ENCODE assay signal across 13 cellular contexts in genomic region chr14:81423504-81423903, GRCh38. TPM values are rescaled to one million over a fixed set of nuclear protein-coding genes. Genes with fewer than 3 reads are reported as not detected.
DNase-seq lines count a peak whose midpoint lies in the region; ATAC-seq and TF ChIP-seq lines count a peak whose summit lies in the region.
"Had no signal": no experiment of that assay in that cellular context is flagged by ENCODE, and none has a peak within 500 bp of the region (broad histone marks: within the 10 kb centered on the region; RNA-seq: fewer than 3 reads in every experiment).

No MANE protein-coding gene starts in this region.

- peaks cover 20 to 22% of the 10 kb centered on the region in 2 donors for H3K27me3 Mint-ChIP-seq in stimulated activated naive B cell treated with anti-CD40 and anti-IgM and Interleukin-4, amounts not matched to agents 10 μg/mL and 1 μg/mL and 100 μg/mL, for 72 hours

- peaks cover 0 to 3% of the 10 kb centered on the region in 2 donors for H3K36me3 ChIP-seq in lung (ENCODE audit: control insufficient read depth in 2 of 2, insufficient read depth in 2 of 2, low read length in 2 of 2)
- H3K36me3 ChIP-seq: neural progenitor cell had no signal

- H3K36me3 Mint-ChIP-seq in stimulated activated naive B cell treated with anti-CD40 and anti-IgM and Interleukin-4, amounts not matched to agents 10 μg/mL and 1 μg/mL and 100 μg/mL, for 72 hours: no peaks in the 10 kb centered on the region

- peaks cover 0 to 4% of the 10 kb centered on the region in 2 donors for H3K9me3 Mint-ChIP-seq in stimulated activated naive B cell treated with anti-CD40 and anti-IgM and Interleukin-4, amounts not matched to agents 10 μg/mL and 1 μg/mL and 100 μg/mL, for 72 hours
- H3K9me3 Mint-ChIP-seq: activated CD8-positive, alpha-beta T cell treated with anti-CD3 and anti-CD28 coated beads for 36 hours had no signal

- H3K27me3 ChIP-seq in lung (ENCODE audit: control insufficient read depth, insufficient read depth): no peaks in the 10 kb centered on the region
- H3K27me3 ChIP-seq: neural progenitor cell had no signal

- H3K4me1 Mint-ChIP-seq in stimulated activated naive B cell treated with anti-CD40 and anti-IgM and Interleukin-4, amounts not matched to agents 10 μg/mL and 1 μg/mL and 100 μg/mL, for 72 hours: peaks cover 6 to 9% of the 10 kb centered on the region in 2 donors

- TF ChIP-seq CTCF in lung (IDR thresholded peaks at IDR 0.05; ENCODE audit: control extremely low read depth, extremely low read depth) (no peak), GM10266 (IDR thresholded peaks at IDR 0.05; ENCODE audit: control insufficient read depth, insufficient read depth, low read depth, missing control alignments) (no peak)

- no peak for ATAC-seq in lung (ENCODE audit: insufficient read depth, low FRiP score)
- ATAC-seq in stimulated activated naive B cell treated with anti-CD40 and anti-IgM and Interleukin-4, amounts not matched to agents 10 μg/mL and 1 μg/mL and 100 μg/mL, for 72 hours (replicated peaks): no peak
- ATAC-seq: activated CD8-positive, alpha-beta T cell treated with anti-CD3 and anti-CD28 coated beads for 36 hours had no signal

- H3K27ac ChIP-seq in cingulate gyrus (ENCODE audit: low read depth, low read length): peak overlapping the region; percentile 50
- H3K27ac ChIP-seq in lung (ENCODE audit: low read depth in 1 of 2, low read length in 1 of 2): peak overlapping the region; percentile 53 to 81
- H3K27ac ChIP-seq: neural progenitor cell had no signal

- H3K4me3 Mint-ChIP-seq in stimulated activated naive B cell treated with anti-CD40 and anti-IgM and Interleukin-4, amounts not matched to agents 10 μg/mL and 1 μg/mL and 100 μg/mL, for 72 hours: no peak overlapping the region
- H3K4me3 Mint-ChIP-seq: activated CD8-positive, alpha-beta T cell treated with anti-CD3 and anti-CD28 coated beads for 36 hours; neural progenitor cell had no signal

- peak overlapping the region; percentile 33 for H3K27ac Mint-ChIP-seq in stimulated activated naive B cell treated with anti-CD40 and anti-IgM and Interleukin-4, amounts not matched to agents 10 μg/mL and 1 μg/mL and 100 μg/mL, for 72 hours
- H3K27ac Mint-ChIP-seq: activated CD8-positive, alpha-beta T cell treated with anti-CD3 and anti-CD28 coated beads for 36 hours; neural progenitor cell had no signal

- H3K4me1 ChIP-seq in lung (ENCODE audit: control insufficient read depth in 2 of 2, insufficient read depth in 2 of 2, low read length in 2 of 2): peaks cover 0 to 2% of the 10 kb centered on the region in 2 donors

- 14 to 45% methylated on average over 6 of the region's 6 CpGs for WGBS in lung, 2 donors

- DNase-seq in Kasumi-1 (lab: John Stamatoyannopoulos, UW) (peak; percentile 56 to 65), lung (ENCODE audit: low spot score) (no peak), NCI-H1930 (lab: John Stamatoyannopoulos, UW) (no peak), GM10266 (ENCODE audit: extremely low spot score) (no peak), NCI-H128 (lab: John Stamatoyannopoulos, UW; ENCODE audit: unreplicated experiment) (no peak), mesenteric fat pad (ENCODE audit: low spot score) (no peak)
- no peak for DNase-seq in stimulated activated naive B cell treated with anti-CD40 and anti-IgM and Interleukin-4, amounts not matched to agents 10 μg/mL and 1 μg/mL and 100 μg/mL, for 72 hours
- DNase-seq: activated CD8-positive, alpha-beta T cell treated with anti-CD3 and anti-CD28 coated beads for 36 hours; activated naive CD4-positive, alpha-beta T cell treated with anti-CD3 and anti-CD28 coated beads, Interleukin-2, amount 50 U/mL, for 16 hours; EL had no signal

- H3K9me3 ChIP-seq in lung (ENCODE audit: control insufficient read depth in 2 of 2, insufficient read depth in 1 of 2, low read length in 1 of 2): no peaks in the 10 kb centered on the region

- no peak overlapping the region for H3K4me3 ChIP-seq in lung
- H3K4me3 ChIP-seq: neural progenitor cell had no signal

RNA-seq across cellular contexts. Expression of gene STON2, which starts 23.4 kb away (rescaled TPM):
- 10 to 100 TPM; 26.4 to 27.6 TPM for total RNA-seq in lung
- polyA plus RNA-seq in lung: 1 to 10 TPM; 3.1 to 4.0 TPM
- total RNA-seq in mesenteric fat pad: 20.8 TPM
- total RNA-seq: T-helper 2 cell treated with Interferon-gamma antibody and Interleukin-4, amounts not matched to agents 100 ng/mL and 5 ng/mL, for 36 hours had no signal

Comparison
In these comparisons a context has a peak if more than half of its experiments do, and no peak if none do; other contexts are left out.
1. DNase-seq: peak in Kasumi-1 (2 of 2); none in lung (single experiment), stimulated activated naive B cell treated with anti-CD40 and anti-IgM and Interleukin-4, amounts not matched to agents 10 μg/mL and 1 μg/mL and 100 μg/mL, for 72 hours (single experiment), NCI-H1930 (0 of 2), GM10266 (single experiment), NCI-H128 (single experiment) and mesenteric fat pad (single experiment).